16 cellular contexts compared by ENCODE assay signal in the genomic region with DNA sequence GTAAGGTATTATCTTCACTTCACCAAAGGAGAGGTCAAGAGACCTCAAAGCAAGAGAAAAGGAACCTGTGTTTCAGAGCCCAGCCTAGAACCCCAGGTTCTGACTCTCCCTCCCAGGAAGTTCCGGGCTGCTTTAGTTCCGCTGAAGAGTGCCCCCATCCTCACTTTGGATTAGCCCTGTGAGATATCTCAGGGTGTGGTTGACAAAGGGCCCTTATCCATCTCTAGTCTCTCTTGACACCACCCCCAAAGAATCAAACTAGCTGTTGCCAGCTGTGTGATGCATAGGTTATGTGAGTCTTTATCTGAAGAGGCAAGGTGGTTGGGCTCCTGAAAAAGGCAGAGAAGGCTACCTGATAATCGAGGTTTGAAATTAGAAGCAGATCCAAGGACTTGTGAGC. TPM values are rescaled to one million over a fixed set of nuclear protein-coding genes. Genes with fewer than 3 reads are reported as not detected.
DNase-seq lines count a peak whose midpoint lies in the region; ATAC-seq and TF ChIP-seq lines count a peak whose summit lies in the region.
"Had no signal": no experiment of that assay in that cellular context is flagged by ENCODE, and none has a peak within 500 bp of the region (broad histone marks: within the 10 kb centered on the region; RNA-seq: fewer than 3 reads in every experiment).

No MANE protein-coding gene starts in this region.

- DNase-seq in cardiac muscle cell (ENCODE audit: low read depth in 1 of 2, low spot score in 1 of 2) = no peak
- DNase-seq in cardiac septum (ENCODE audit: low spot score) = no peak
- DNase-seq in endothelial cell (ENCODE audit: low spot score) = no peak
- DNase-seq in NCI-H510A (lab: John Stamatoyannopoulos, UW) = no peak
- DNase-seq in glomerular visceral epithelial cell (ENCODE audit: extremely low spot score) = no peak
- DNase-seq in activated gamma-delta T cell treated with Interleukin-2 at 50 U/mL for 16 hours = no peak
- DNase-seq: Calu3; CD4-positive, alpha-beta T cell; DMS 273 treated with DMSO at 0.1 percent for 48 hours; H7 had no signal

- H3K27ac Mint-ChIP-seq in endothelial cell (ENCODE audit: unreplicated experiment) = peak overlapping the region; percentile 43
- H3K27ac Mint-ChIP-seq: CD4-positive, alpha-beta T cell; GM23338 had no signal

- no peak overlapping the region for H3K4me3 ChIP-seq in cardiac muscle cell
- H3K4me3 ChIP-seq in neutrophil (ENCODE audit: low read depth in 1 of 2, low read length in 1 of 2) = peak overlapping the region in 1 of 2 experiments; percentile 33
- H3K4me3 ChIP-seq: BLaER1, GM23338 had no signal

- TF ChIP-seq CTCF in cardiac muscle cell (IDR thresholded peaks at IDR 0.05; ENCODE audit: low read depth, low read length) = no peak
- no peak for TF ChIP-seq CTCF in endothelial cell (IDR thresholded peaks at IDR 0.05; ENCODE audit: unreplicated experiment)
- TF ChIP-seq CTCF in neutrophil (IDR thresholded peaks at IDR 0.05) = no peak

- peaks cover 34% of the 10 kb centered on the region for H3K36me3 Mint-ChIP-seq in endothelial cell (ENCODE audit: low read depth, unreplicated experiment)

- no peaks in the 10 kb centered on the region for H3K9me3 Mint-ChIP-seq in endothelial cell (ENCODE audit: unreplicated experiment)
- H3K9me3 Mint-ChIP-seq: CD4-positive, alpha-beta T cell; GM23338 had no signal

- H3K4me1 ChIP-seq in cardiac muscle cell (ENCODE audit: low read depth) (peaks cover 9% of the 10 kb centered on the region), neutrophil (ENCODE audit: control insufficient read depth in 1 of 2, insufficient read depth in 1 of 2, low read depth in 1 of 2, low read length in 1 of 2) (peaks cover 46% of the 10 kb centered on the region in 2 experiments)
- H3K4me1 ChIP-seq: BLaER1 had no signal

- peaks cover 17% of the 10 kb centered on the region for H3K4me1 Mint-ChIP-seq in endothelial cell (ENCODE audit: unreplicated experiment)
- H3K4me1 Mint-ChIP-seq: GM23338 had no signal

- H3K4me3 Mint-ChIP-seq in endothelial cell (ENCODE audit: unreplicated experiment) = no peak overlapping the region
- H3K4me3 Mint-ChIP-seq: CD4-positive, alpha-beta T cell; GM23338 had no signal

- H3K9me3 ChIP-seq in cardiac muscle cell (ENCODE audit: low read depth) = no peaks in the 10 kb centered on the region
- H3K9me3 ChIP-seq in neutrophil = no peaks in the 10 kb centered on the region
- H3K9me3 ChIP-seq: BLaER1 had no signal

- H3K27me3 ChIP-seq in cardiac muscle cell (no peaks in the 10 kb centered on the region), neutrophil (no peaks in the 10 kb centered on the region)
- H3K27me3 ChIP-seq: BLaER1 had no signal

- intact Hi-C loops in cardiac septum (cut with DNase I) = no loop called here

- ATAC-seq in GM21447 (IDR thresholded peaks at IDR 0.05; ENCODE audit: unreplicated experiment) = no peak
- ATAC-seq: GM23338 had no signal

- peak overlapping the region; percentile 6 for H3K27ac ChIP-seq in cardiac muscle cell
- H3K27ac ChIP-seq in neutrophil = peak overlapping the region; percentile 82
- H3K27ac ChIP-seq: 22Rv1, BLaER1 had no signal

- H3K36me3 ChIP-seq in cardiac muscle cell (peaks cover 51% of the 10 kb centered on the region), neutrophil (peaks cover 55% of the 10 kb centered on the region)

- H3K27me3 Mint-ChIP-seq in endothelial cell (ENCODE audit: unreplicated experiment) = peaks cover 2% of the 10 kb centered on the region
- H3K27me3 Mint-ChIP-seq: CD4-positive, alpha-beta T cell had no signal

RNA-seq across cellular contexts. Expression of a gene that starts 20.6 kb away (rescaled TPM):
- 17.3 and 22.3 TPM in 2 replicates for total RNA-seq in cardiac muscle cell
- polyA plus RNA-seq in cardiac muscle cell = 9.4 and 15.9 TPM in 2 replicates
- total RNA-seq in cardiac septum = 19.6 TPM
- total RNA-seq in endothelial cell (ENCODE audit: unreplicated experiment) = 37.6 TPM

RNA-seq across cellular contexts. Expression of a gene that starts 52.7 kb away (rescaled TPM):
- total RNA-seq in cardiac muscle cell = not detected in 2 replicates
- polyA plus RNA-seq in cardiac muscle cell = not detected in 2 replicates
- total RNA-seq in cardiac septum = not detected
- not detected for total RNA-seq in endothelial cell (ENCODE audit: unreplicated experiment)
- total RNA-seq: Daoy, GM23338, H7 had no signal
- polyA plus RNA-seq: GM23338 had no signal
